ENCODE assay signal across 20 cellular contexts in genomic region chrX:34874763-34875162, GRCh38.
"Had no signal": no experiment of that assay in that cellular context is flagged by ENCODE, and none has a peak within 500 bp of the region (broad histone marks: within the 10 kb centered on the region; RNA-seq: fewer than 3 reads in every experiment).

No MANE protein-coding gene starts in this region.

- DNase-seq: activated CD4-positive, alpha-beta T cell treated with anti-CD3 and anti-CD28 coated beads, Interleukin-2, amount 50 U/mL, for 1 hour; activated CD8-positive, alpha-beta memory T cell treated with anti-CD3 and anti-CD28 coated beads for 24 hours; activated naive CD8-positive, alpha-beta T cell treated with anti-CD3 and anti-CD28 coated beads for 36 hours; anterior cingulate cortex; cerebellar nuclear complex; effector memory CD4-positive, alpha-beta T cell; foreskin melanocyte; heart right ventricle; pancreas; sigmoid colon; stimulated activated CD4-positive, alpha-beta T cell treated with anti-CD3 and anti-CD28 coated beads, Interleukin-15, amount 100 ng/mL, for 24 hours; stimulated activated CD4-positive, alpha-beta T cell treated with anti-CD3 and anti-CD28 coated beads, Interleukin-4, amount 100 ng/mL, for 24 hours; stimulated activated naive CD4-positive, alpha-beta T cell treated with Interleukin-2 at 50 U/mL for 16 hours; transverse colon had no signal

- H3K4me3 Mint-ChIP-seq: activated naive CD8-positive, alpha-beta T cell treated with anti-CD3 and anti-CD28 coated beads for 36 hours; dendritic cell treated with granulocyte-macrophage colony-stimulating factor and Interleukin-4, amounts not matched to agents 40 ng/mL and 50 ng/mL, for 4 days; mesothelial cell of epicardium; neural progenitor cell had no signal

- H3K9me3 ChIP-seq: pancreas, sigmoid colon, transverse colon, vagina had no signal

- ATAC-seq: heart right ventricle, pancreas had no signal

- H3K4me3 ChIP-seq: breast epithelium, heart right ventricle, lung, neural progenitor cell, pancreas, sigmoid colon, transverse colon, vagina had no signal

- H3K4me1 Mint-ChIP-seq: activated naive CD8-positive, alpha-beta T cell treated with anti-CD3 and anti-CD28 coated beads for 36 hours had no signal

- H3K27ac Mint-ChIP-seq: activated naive CD8-positive, alpha-beta T cell treated with anti-CD3 and anti-CD28 coated beads for 36 hours; dendritic cell treated with granulocyte-macrophage colony-stimulating factor and Interleukin-4, amounts not matched to agents 40 ng/mL and 50 ng/mL, for 4 days; mesothelial cell of epicardium; neural progenitor cell had no signal

- H3K36me3 Mint-ChIP-seq: activated naive CD8-positive, alpha-beta T cell treated with anti-CD3 and anti-CD28 coated beads for 36 hours; mesothelial cell of epicardium; neural progenitor cell had no signal

- H3K27me3 Mint-ChIP-seq: activated naive CD8-positive, alpha-beta T cell treated with anti-CD3 and anti-CD28 coated beads for 36 hours; dendritic cell treated with granulocyte-macrophage colony-stimulating factor and Interleukin-4, amounts not matched to agents 40 ng/mL and 50 ng/mL, for 4 days had no signal

- H2AFZ ChIP-seq: neural progenitor cell had no signal

- H3K36me3 ChIP-seq: breast epithelium, heart right ventricle, pancreas, sigmoid colon, transverse colon, vagina had no signal

- H3K27ac ChIP-seq: breast epithelium, heart right ventricle, neural progenitor cell, pancreas, transverse colon, vagina had no signal

- H3K4me1 ChIP-seq: breast epithelium, heart right ventricle, pancreas, transverse colon, vagina had no signal

- H3K27me3 ChIP-seq: neural progenitor cell, sigmoid colon, transverse colon, vagina had no signal

- H3K9ac ChIP-seq: neural progenitor cell had no signal
